ENCODE assay signal across 22 cellular contexts in the genomic region with DNA sequence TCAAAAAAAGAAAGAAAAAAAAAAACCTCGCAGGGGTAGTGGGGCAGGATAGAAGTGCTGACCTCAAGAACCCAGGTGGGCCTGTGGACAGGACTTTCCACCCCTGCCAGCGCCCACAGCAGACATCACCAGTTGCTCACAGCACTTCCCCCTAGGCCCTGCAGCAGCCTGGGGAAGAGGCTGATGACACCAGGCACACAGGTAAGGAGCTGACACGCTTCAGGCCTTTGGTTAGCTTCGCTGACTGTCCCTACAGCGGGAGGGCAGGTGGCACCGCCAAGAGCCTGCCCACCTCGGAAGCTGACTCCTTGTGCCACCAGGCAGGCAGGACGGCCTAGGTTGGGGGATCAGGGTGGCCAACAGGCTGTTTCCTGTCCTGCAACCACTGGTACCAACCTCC. TPM values are rescaled to one million over a fixed set of nuclear protein-coding genes. Genes with fewer than 3 reads are reported as not detected.
DNase-seq lines count a peak whose midpoint lies in the region; ATAC-seq and TF ChIP-seq lines count a peak whose summit lies in the region.
"Had no signal": no experiment of that assay in that cellular context is flagged by ENCODE, and none has a peak within 500 bp of the region (broad histone marks: within the 10 kb centered on the region; RNA-seq: fewer than 3 reads in every experiment).

No MANE protein-coding gene starts in this region.

- H3K23ac ChIP-seq in neuronal stem cell (ENCODE audit: low read depth, low read length, poor library complexity): no peak overlapping the region

- CTCF ChIA-PET in HEK293 (lab: Yijun Ruan, JAX): interaction anchor here (0.6 kb wide), 1 partner anchor 156 kb away, joined by 4 read pairs; no protein-coding TSS in a partner anchor
- CTCF ChIA-PET in PC-3 (lab: Charles Lee): no interaction called here

- BruUV-seq in PC-3 (replicated peaks; lab: Mats Ljungman, UMichigan): TSS peak; percentile 1

- no peak overlapping the region for H3K4ac ChIP-seq in neuronal stem cell (ENCODE audit: low read length)

- no peak overlapping the region for H3K4me2 ChIP-seq in PC-3 (ENCODE audit: low read length)
- H3K4me2 ChIP-seq in neuronal stem cell (ENCODE audit: insufficient read depth, low read length, poor library complexity, severe bottlenecking): no peak overlapping the region
- H3K4me2 ChIP-seq in smooth muscle cell: no peak overlapping the region

- H3K9ac ChIP-seq in PC-3 (ENCODE audit: low read length) (no peak overlapping the region), neuronal stem cell (ENCODE audit: low read depth, low read length, poor library complexity) (no peak overlapping the region), smooth muscle cell (ENCODE audit: low read depth) (no peak overlapping the region)

- no peak overlapping the region for H3K14ac ChIP-seq in neuronal stem cell (ENCODE audit: low read length)

- H3K79me1 ChIP-seq in neuronal stem cell (ENCODE audit: low read depth, low read length): peaks cover 9% of the 10 kb centered on the region

- H2BK15ac ChIP-seq in neuronal stem cell (ENCODE audit: low read length): no peak overlapping the region

- H3K18ac ChIP-seq in neuronal stem cell (ENCODE audit: low read length): no peak overlapping the region

- peaks cover 23% of the 10 kb centered on the region for H3K79me2 ChIP-seq in PC-3 (ENCODE audit: low read length)
- peaks cover 20% of the 10 kb centered on the region for H3K79me2 ChIP-seq in smooth muscle cell (ENCODE audit: low read depth)

- H2BK5ac ChIP-seq in neuronal stem cell (ENCODE audit: low read length): no peak overlapping the region

- TF ChIP-seq CTCF in HEK293 (tag by site-specific recombination; IDR thresholded peaks at IDR 0.05) (no peak), PC-3 (conservative IDR thresholded peaks at IDR 0.05; ENCODE audit: low read depth, low read length) (no peak), smooth muscle cell (IDR thresholded peaks at IDR 0.05; ENCODE audit: borderline replicate concordance, insufficient read depth, poor library complexity, severe bottlenecking) (no peak)

- H3K27me3 ChIP-seq in PC-3 (ENCODE audit: low read length) (no peaks in the 10 kb centered on the region), neuronal stem cell (ENCODE audit: control insufficient read depth in 3 of 3, insufficient read depth in 3 of 3, low read depth in 1 of 3, low read length in 3 of 3) (no peaks in the 10 kb centered on the region), smooth muscle cell (ENCODE audit: low read depth) (no peaks in the 10 kb centered on the region), aorta (ENCODE audit: control insufficient read depth in 1 of 2, insufficient read depth in 2 of 2, low read length in 1 of 2) (no peaks in the 10 kb centered on the region)
- H3K27me3 ChIP-seq: BE2C had no signal

- H3K27ac ChIP-seq in HEK293 (ENCODE audit: extremely low read depth, low read depth, low read length) (no peak overlapping the region), PC-3 (ENCODE audit: low read length) (no peak overlapping the region), neuronal stem cell (replicated peaks; ENCODE audit: low read length) (no peak overlapping the region), smooth muscle cell (ENCODE audit: low read depth) (no peak overlapping the region), aorta (ENCODE audit: low read depth in 1 of 2, low read length in 2 of 2) (no peak overlapping the region)
- H3K27ac ChIP-seq: HL-60 had no signal

- H3K9me3 ChIP-seq in HEK293 (ENCODE audit: control insufficient read depth, insufficient read depth, low read depth, low read length) (no peaks in the 10 kb centered on the region), PC-3 (ENCODE audit: low read length) (no peaks in the 10 kb centered on the region), neuronal stem cell (replicated peaks in 1 of 2; ENCODE audit: control insufficient read depth in 2 of 2, insufficient read depth in 1 of 2, low read depth in 1 of 2, low read length in 2 of 2) (no peaks in the 10 kb centered on the region), smooth muscle cell (replicated peaks; ENCODE audit: low read depth) (no peaks in the 10 kb centered on the region), aorta (ENCODE audit: control insufficient read depth, low read length) (no peaks in the 10 kb centered on the region)
- H3K9me3 ChIP-seq: BE2C, HAP-1 had no signal

- no peak overlapping the region for H2BK12ac ChIP-seq in neuronal stem cell (ENCODE audit: low read length)

- H3K36me3 ChIP-seq in HEK293 (ENCODE audit: control insufficient read depth in 2 of 2, insufficient read depth in 1 of 2, low read length in 2 of 2): peaks cover 41 to 75% of the 10 kb centered on the region in 2 experiments; a peak in 2 of 3 replicates
- H3K36me3 ChIP-seq in PC-3 (ENCODE audit: low read depth, low read length): peaks cover 61% of the 10 kb centered on the region
- peaks cover 54 to 87% of the 10 kb centered on the region in 2 donors for H3K36me3 ChIP-seq in neuronal stem cell (replicated peaks in 1 of 2; ENCODE audit: control insufficient read depth in 2 of 2, insufficient read depth in 2 of 2, low read length in 2 of 2)
- H3K36me3 ChIP-seq in smooth muscle cell (ENCODE audit: low read depth): no peaks in the 10 kb centered on the region
- H3K36me3 ChIP-seq in aorta (ENCODE audit: control insufficient read depth in 1 of 2, insufficient read depth in 2 of 2, low read length in 1 of 2): peaks cover 0 to 7% of the 10 kb centered on the region in 2 donors

- no peaks in the 10 kb centered on the region for H3F3A ChIP-seq in PC-3 (ENCODE audit: low read length, unreplicated experiment)
- no peaks in the 10 kb centered on the region for H3F3A ChIP-seq in smooth muscle cell (ENCODE audit: low read depth)

- POLR2A ChIA-PET in HEK293 (lab: Yijun Ruan, JAX) (interaction anchor here (2.2 to 2.9 kb wide), 2 partner anchors 9 to 21 kb away, joined by 11 to 14 read pairs; partner anchors contain the start of genes CATSPERD, LONP1 and RPL36), PC-3 (lab: Charles Lee; ENCODE audit: unreplicated experiment) (no interaction called here)

- WGBS in neuronal stem cell (ENCODE audit: extremely low coverage in 2 of 2, insufficient read length in 2 of 2, insufficient replicate concordance in 1 of 2), 2 donors: no CpG with 5 or more reads among the region's 8 CpGs
- 100% methylated on average over 8 of the region's 8 CpGs for WGBS in smooth muscle cell (ENCODE audit: low lambda C conversion rate)
- WGBS in aorta, 2 donors: 93 to 97% methylated on average over 8 of the region's 8 CpGs

- H3K4me3 ChIP-seq in HEK293 (ENCODE audit: low read depth, low read length) (no peak overlapping the region), PC-3 (ENCODE audit: low read length) (no peak overlapping the region), neuronal stem cell (ENCODE audit: low read length in 2 of 2) (no peak overlapping the region), smooth muscle cell (no peak overlapping the region), aorta (ENCODE audit: low read length in 2 of 2) (no peak overlapping the region)
- H3K4me3 ChIP-seq: HAP-1 had no signal

- H4K8ac ChIP-seq in neuronal stem cell (ENCODE audit: low read depth, low read length): no peak overlapping the region

- no peak for DNase-seq in PC-3
- no peak for DNase-seq in neuronal stem cell (ENCODE audit: low spot score)
- DNase-seq in effector CD4-positive, alpha-beta T cell: no peak
- no peak for DNase-seq in smooth muscle cell (lab: John Stamatoyannopoulos, UW; ENCODE audit: unreplicated experiment)
- no peak for DNase-seq in aorta
- DNase-seq: ACHN; BE2C; C1 segment of cervical spinal cord; CD4-positive, CD25-positive, alpha-beta regulatory T cell; CD8-positive, alpha-beta memory T cell; COR-L47; DMS153; DMS79; GDM1; KBM-7 had no signal

- peak overlapping the region; percentile 61 for H2BK120ac ChIP-seq in neuronal stem cell (ENCODE audit: low read depth, low read length)

- ATAC-seq in PC-3: no peak
- ATAC-seq in aorta (ENCODE audit: low FRiP score): no peak
- no peak for ATAC-seq in GM18867 (IDR thresholded peaks at IDR 0.05; ENCODE audit: unreplicated experiment)

- H4K20me1 ChIP-seq in PC-3 (ENCODE audit: low read length) (peaks cover 3% of the 10 kb centered on the region; the same call in 1 of the 2 replicates), smooth muscle cell (ENCODE audit: low read depth) (peaks cover 61% of the 10 kb centered on the region)

- intact Hi-C loops in PC-3 (cut with micrococcal nuclease) (no loop called here), aorta (cut with DNase I) (no loop called here)

- H2AFZ ChIP-seq in PC-3 (ENCODE audit: low read length): no peak overlapping the region
- no peak overlapping the region for H2AFZ ChIP-seq in neuronal stem cell (ENCODE audit: low read length)
- no peak overlapping the region for H2AFZ ChIP-seq in smooth muscle cell (ENCODE audit: low read depth)

- no peaks in the 10 kb centered on the region for H3K9me2 ChIP-seq in PC-3 (replicated peaks; ENCODE audit: low read length)

- no peak overlapping the region for H4K91ac ChIP-seq in neuronal stem cell (ENCODE audit: low read depth, low read length, poor library complexity)

- H2AK5ac ChIP-seq in neuronal stem cell (ENCODE audit: low read depth, low read length): no peak overlapping the region

- H3K4me1 ChIP-seq in HEK293 (ENCODE audit: control insufficient read depth, insufficient read depth, low read length): no peaks in the 10 kb centered on the region
- H3K4me1 ChIP-seq in PC-3 (ENCODE audit: insufficient read depth, low read length): no peaks in the 10 kb centered on the region
- H3K4me1 ChIP-seq in neuronal stem cell (ENCODE audit: control insufficient read depth in 2 of 2, insufficient read depth in 1 of 2, low read depth in 1 of 2, low read length in 2 of 2): no peaks in the 10 kb centered on the region
- H3K4me1 ChIP-seq in smooth muscle cell (ENCODE audit: low read depth): no peaks in the 10 kb centered on the region
- no peaks in the 10 kb centered on the region for H3K4me1 ChIP-seq in aorta (ENCODE audit: control insufficient read depth in 1 of 2, insufficient read depth in 2 of 2, low read length in 2 of 2)
- H3K4me1 ChIP-seq: BE2C had no signal

RNA-seq across cellular contexts. Expression of gene LONP1, which starts 8.9 kb away (rescaled TPM):
- total RNA-seq in PC-3 (2014; rRNA removed): 217 and 306 TPM in 2 replicates
- 27.6 TPM for polyA plus RNA-seq in neuronal stem cell (2013, experiment 1 of 2)
- 26.7 TPM for polyA plus RNA-seq in neuronal stem cell (2013, experiment 2 of 2)
- total RNA-seq in smooth muscle cell: 30.2 and 31.6 TPM in 2 replicates
- polyA plus RNA-seq in smooth muscle cell: 67.7 and 82.6 TPM in 2 replicates
- total RNA-seq in aorta: 10 to 100 TPM; 40.3 to 46.4 TPM
- polyA plus RNA-seq in aorta: 10 to 100 TPM; 20.4 to 64.6 TPM

RNA-seq across cellular contexts. Expression of gene CATSPERD, which starts 9.4 kb away (rescaled TPM):
- total RNA-seq in PC-3 (2014; rRNA removed) (not detected in 2 replicates), smooth muscle cell (not detected in 2 replicates), aorta (not detected)
- polyA plus RNA-seq in neuronal stem cell (2013, experiment 1 of 2): 0.03 TPM
- polyA plus RNA-seq in neuronal stem cell (2013, experiment 2 of 2): not detected
- polyA plus RNA-seq in smooth muscle cell (not detected in 2 replicates), aorta (not detected)
- total RNA-seq: CD4-positive, CD25-positive, alpha-beta regulatory T cell; CD8-positive, alpha-beta memory T cell; Daoy; H1; HT1080 had no signal
- polyA plus RNA-seq: CD8-positive, alpha-beta memory T cell had no signal

RNA-seq across cellular contexts. Expression of gene RPL36, which starts 20.9 kb away (rescaled TPM):
- total RNA-seq in PC-3 (2014; rRNA removed) (2,190 and 2,470 TPM in 2 replicates), smooth muscle cell (591 and 641 TPM in 2 replicates), aorta (100 to 1,000 TPM; 521 to 587 TPM)
- polyA plus RNA-seq in neuronal stem cell (2013, experiment 1 of 2): 2,051 TPM
- 2,023 TPM for polyA plus RNA-seq in neuronal stem cell (2013, experiment 2 of 2)
- polyA plus RNA-seq in smooth muscle cell (1,079 and 1,182 TPM in 2 replicates), aorta (1,000 to 10,000 TPM in 1 of 2 donors, 100 to 1,000 TPM in 1; 977 to 1,438 TPM)

RNA-seq across cellular contexts. Expression of gene HSD11B1L, which starts 30.2 kb away (rescaled TPM):
- total RNA-seq in PC-3 (2014; rRNA removed) (8.6 and 10.9 TPM in 2 replicates), smooth muscle cell (10.3 and 28.0 TPM in 2 replicates), aorta (1 to 10 TPM; 3.9 to 5.7 TPM)
- 35.3 TPM for polyA plus RNA-seq in neuronal stem cell (2013, experiment 1 of 2)
- polyA plus RNA-seq in neuronal stem cell (2013, experiment 2 of 2): 35.0 TPM
- polyA plus RNA-seq in smooth muscle cell (28.4 and 28.5 TPM in 2 replicates), aorta (10 to 100 TPM in 1 of 2 donors, 1 to 10 TPM in 1; 8.5 to 12.0 TPM)

RNA-seq across cellular contexts. Expression of gene MICOS13, which starts 30.7 kb away (rescaled TPM):
- 331 and 456 TPM in 2 replicates for total RNA-seq in PC-3 (2014; rRNA removed)
- 15.2 TPM for polyA plus RNA-seq in neuronal stem cell (2013, experiment 1 of 2)
- polyA plus RNA-seq in neuronal stem cell (2013, experiment 2 of 2): 18.0 TPM
- 29.8 and 45.2 TPM in 2 replicates for total RNA-seq in smooth muscle cell
- 143 and 151 TPM in 2 replicates for polyA plus RNA-seq in smooth muscle cell
- 10 to 100 TPM; 35.4 to 39.0 TPM for total RNA-seq in aorta
- polyA plus RNA-seq in aorta: 100 to 1,000 TPM; 100 to 103 TPM
